ENCODE assay signal across 1 cellular context in the genomic region with DNA sequence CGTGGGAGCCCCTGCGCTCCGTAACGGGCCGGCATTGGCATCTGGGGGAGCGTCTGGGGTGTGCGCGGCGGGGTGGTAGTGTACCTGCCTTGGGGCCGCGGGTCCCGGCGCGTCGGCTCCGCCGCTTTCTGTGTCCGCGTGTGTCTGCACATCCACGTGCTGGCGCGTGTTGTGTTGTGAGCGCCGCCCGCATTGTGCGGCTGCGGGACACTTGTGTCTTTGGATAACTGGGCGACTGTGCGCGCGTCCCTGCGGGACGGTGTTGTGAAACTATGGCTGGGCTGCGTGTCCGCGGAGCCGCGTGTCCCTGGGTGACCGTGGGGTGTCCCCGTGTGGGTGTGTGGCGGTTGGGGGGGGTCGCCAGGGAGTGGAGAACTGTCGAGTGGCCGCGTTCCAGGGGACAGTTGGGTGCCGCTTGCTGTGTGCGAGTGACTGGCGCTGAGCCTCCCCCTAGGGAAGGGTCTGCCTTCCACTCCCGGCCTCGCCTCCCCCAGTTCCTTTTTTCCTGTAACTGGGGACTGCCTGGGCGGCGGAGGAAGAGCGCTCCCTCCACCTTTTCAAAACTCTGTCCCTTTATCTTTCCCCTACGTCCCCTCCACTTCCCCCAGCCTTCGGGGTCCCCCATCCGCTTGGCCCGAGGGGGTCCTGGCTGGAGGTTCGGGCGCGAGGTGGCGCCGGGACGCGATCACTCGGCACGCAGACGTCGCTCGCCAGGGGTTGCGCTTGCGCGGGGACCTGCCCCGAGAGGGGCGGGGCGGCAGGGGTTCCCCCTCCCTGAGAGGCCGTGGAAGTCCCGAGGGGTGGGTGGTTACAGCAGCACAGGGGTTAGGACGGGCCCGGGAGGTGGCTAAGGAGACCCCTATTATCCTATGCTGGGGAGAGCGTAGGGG.
TF ChIP-seq lines count a peak whose summit lies in the region.

No MANE protein-coding gene starts in this region.

TF ChIP-seq in HepG2, 621 proteins besides CTCF, POLR2A, EP300 and RAD21 (continued from another document and continues in another):
- TF ChIP-seq, protein P1, sequence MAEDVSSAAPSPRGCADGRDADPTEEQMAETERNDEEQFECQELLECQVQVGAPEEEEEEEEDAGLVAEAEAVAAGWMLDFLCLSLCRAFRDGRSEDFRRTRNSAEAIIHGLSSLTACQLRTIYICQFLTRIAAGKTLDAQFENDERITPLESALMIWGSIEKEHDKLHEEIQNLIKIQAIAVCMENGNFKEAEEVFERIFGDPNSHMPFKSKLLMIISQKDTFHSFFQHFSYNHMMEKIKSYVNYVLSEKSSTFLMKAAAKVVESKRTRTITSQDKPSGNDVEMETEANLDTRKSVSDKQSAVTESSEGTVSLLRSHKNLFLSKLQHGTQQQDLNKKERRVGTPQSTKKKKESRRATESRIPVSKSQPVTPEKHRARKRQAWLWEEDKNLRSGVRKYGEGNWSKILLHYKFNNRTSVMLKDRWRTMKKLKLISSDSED (CRISPR knock-in tag; IDR thresholded peaks at IDR 0.05), result no peak
- TF ChIP-seq, protein P2, sequence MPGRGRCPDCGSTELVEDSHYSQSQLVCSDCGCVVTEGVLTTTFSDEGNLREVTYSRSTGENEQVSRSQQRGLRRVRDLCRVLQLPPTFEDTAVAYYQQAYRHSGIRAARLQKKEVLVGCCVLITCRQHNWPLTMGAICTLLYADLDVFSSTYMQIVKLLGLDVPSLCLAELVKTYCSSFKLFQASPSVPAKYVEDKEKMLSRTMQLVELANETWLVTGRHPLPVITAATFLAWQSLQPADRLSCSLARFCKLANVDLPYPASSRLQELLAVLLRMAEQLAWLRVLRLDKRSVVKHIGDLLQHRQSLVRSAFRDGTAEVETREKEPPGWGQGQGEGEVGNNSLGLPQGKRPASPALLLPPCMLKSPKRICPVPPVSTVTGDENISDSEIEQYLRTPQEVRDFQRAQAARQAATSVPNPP (CRISPR knock-in tag; IDR thresholded peaks at IDR 0.05), result no peak
- TF ChIP-seq U2AF2 (IDR thresholded peaks at IDR 0.05; ENCODE audit: low read depth, low read length) (no peak), SMAD9 (CRISPR knock-in tag; IDR thresholded peaks at IDR 0.05) (no peak), ZFP36L2 (CRISPR knock-in tag; IDR thresholded peaks at IDR 0.05) (no peak), HNRNPH1 (optimal IDR thresholded peaks at IDR 0.05; ENCODE audit: low read depth, low read length) (no peak), ZBTB3 (CRISPR knock-in tag; IDR thresholded peaks at IDR 0.05; ENCODE audit: borderline replicate concordance, low read depth) (no peak), GPN1 (CRISPR knock-in tag; IDR thresholded peaks at IDR 0.05; ENCODE audit: borderline replicate concordance) (no peak), ZNF577 (CRISPR knock-in tag; IDR thresholded peaks at IDR 0.05; ENCODE audit: borderline replicate concordance, low read depth) (no peak), BRCA1 (CRISPR knock-in tag; IDR thresholded peaks at IDR 0.05) (no peak), NFKBIZ (CRISPR knock-in tag; IDR thresholded peaks at IDR 0.05) (no peak), ZNF652 (CRISPR knock-in tag; IDR thresholded peaks at IDR 0.05; ENCODE audit: borderline replicate concordance, low read depth) (no peak), FOSL2 (CRISPR knock-in tag; IDR thresholded peaks at IDR 0.05) (no peak; the same call in 1 of the 2 replicates), KLF12 (CRISPR knock-in tag; IDR thresholded peaks at IDR 0.05; ENCODE audit: borderline replicate concordance) (no peak), ZNF616 (CRISPR knock-in tag; IDR thresholded peaks at IDR 0.05; ENCODE audit: low read depth) (no peak), PRMT3 (CRISPR knock-in tag; IDR thresholded peaks at IDR 0.05; ENCODE audit: borderline replicate concordance, low read depth) (no peak), TBL1XR1 (IDR thresholded peaks at IDR 0.05; ENCODE audit: borderline replicate concordance, low read length, partially characterized antibody) (no peak), DNMT3B (CRISPR knock-in tag; conservative IDR thresholded peaks at IDR 0.05) (no peak), NONO (IDR thresholded peaks at IDR 0.05) (no peak), NONO (CRISPR knock-in tag; conservative IDR thresholded peaks at IDR 0.05) (no peak), ZNF274 (CRISPR knock-in tag; IDR thresholded peaks at IDR 0.05) (no peak; the same call in 1 of the 2 replicates), KLF16 (CRISPR knock-in tag; IDR thresholded peaks at IDR 0.05) (0 out of 4 replicates have a peak, but pooled peaks of 1 of the 2 experiments have one; percentile 41), STAT5B (CRISPR knock-in tag; IDR thresholded peaks at IDR 0.05) (no peak), TSC22D2 (CRISPR knock-in tag; IDR thresholded peaks at IDR 0.05; ENCODE audit: borderline replicate concordance) (no peak), ZNF563 (CRISPR knock-in tag; IDR thresholded peaks at IDR 0.05) (no peak; the same call in 1 of the 2 replicates), THAP11 (CRISPR knock-in tag; IDR thresholded peaks at IDR 0.05) (no peak), ZNF460 (CRISPR knock-in tag; IDR thresholded peaks at IDR 0.05; ENCODE audit: borderline replicate concordance) (no peak)
- TF ChIP-seq, protein P3, sequence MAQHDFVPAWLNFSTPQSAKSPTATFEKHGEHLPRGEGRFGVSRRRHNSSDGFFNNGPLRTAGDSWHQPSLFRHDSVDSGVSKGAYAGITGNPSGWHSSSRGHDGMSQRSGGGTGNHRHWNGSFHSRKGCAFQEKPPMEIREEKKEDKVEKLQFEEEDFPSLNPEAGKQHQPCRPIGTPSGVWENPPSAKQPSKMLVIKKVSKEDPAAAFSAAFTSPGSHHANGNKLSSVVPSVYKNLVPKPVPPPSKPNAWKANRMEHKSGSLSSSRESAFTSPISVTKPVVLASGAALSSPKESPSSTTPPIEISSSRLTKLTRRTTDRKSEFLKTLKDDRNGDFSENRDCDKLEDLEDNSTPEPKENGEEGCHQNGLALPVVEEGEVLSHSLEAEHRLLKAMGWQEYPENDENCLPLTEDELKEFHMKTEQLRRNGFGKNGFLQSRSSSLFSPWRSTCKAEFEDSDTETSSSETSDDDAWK (CRISPR knock-in tag; IDR thresholded peaks at IDR 0.05), result no peak
- TF ChIP-seq, protein P4, sequence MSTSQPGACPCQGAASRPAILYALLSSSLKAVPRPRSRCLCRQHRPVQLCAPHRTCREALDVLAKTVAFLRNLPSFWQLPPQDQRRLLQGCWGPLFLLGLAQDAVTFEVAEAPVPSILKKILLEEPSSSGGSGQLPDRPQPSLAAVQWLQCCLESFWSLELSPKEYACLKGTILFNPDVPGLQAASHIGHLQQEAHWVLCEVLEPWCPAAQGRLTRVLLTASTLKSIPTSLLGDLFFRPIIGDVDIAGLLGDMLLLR (CRISPR knock-in tag; IDR thresholded peaks at IDR 0.05), result peak; percentile 46; the same call in 1 of the 2 replicates
- TF ChIP-seq, protein P5, sequence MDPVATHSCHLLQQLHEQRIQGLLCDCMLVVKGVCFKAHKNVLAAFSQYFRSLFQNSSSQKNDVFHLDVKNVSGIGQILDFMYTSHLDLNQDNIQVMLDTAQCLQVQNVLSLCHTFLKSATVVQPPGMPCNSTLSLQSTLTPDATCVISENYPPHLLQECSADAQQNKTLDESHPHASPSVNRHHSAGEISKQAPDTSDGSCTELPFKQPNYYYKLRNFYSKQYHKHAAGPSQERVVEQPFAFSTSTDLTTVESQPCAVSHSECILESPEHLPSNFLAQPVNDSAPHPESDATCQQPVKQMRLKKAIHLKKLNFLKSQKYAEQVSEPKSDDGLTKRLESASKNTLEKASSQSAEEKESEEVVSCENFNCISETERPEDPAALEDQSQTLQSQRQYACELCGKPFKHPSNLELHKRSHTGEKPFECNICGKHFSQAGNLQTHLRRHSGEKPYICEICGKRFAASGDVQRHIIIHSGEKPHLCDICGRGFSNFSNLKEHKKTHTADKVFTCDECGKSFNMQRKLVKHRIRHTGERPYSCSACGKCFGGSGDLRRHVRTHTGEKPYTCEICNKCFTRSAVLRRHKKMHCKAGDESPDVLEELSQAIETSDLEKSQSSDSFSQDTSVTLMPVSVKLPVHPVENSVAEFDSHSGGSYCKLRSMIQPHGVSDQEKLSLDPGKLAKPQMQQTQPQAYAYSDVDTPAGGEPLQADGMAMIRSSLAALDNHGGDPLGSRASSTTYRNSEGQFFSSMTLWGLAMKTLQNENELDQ (CRISPR knock-in tag; IDR thresholded peaks at IDR 0.05; ENCODE audit: borderline replicate concordance), result no peak
- TF ChIP-seq, protein P6, sequence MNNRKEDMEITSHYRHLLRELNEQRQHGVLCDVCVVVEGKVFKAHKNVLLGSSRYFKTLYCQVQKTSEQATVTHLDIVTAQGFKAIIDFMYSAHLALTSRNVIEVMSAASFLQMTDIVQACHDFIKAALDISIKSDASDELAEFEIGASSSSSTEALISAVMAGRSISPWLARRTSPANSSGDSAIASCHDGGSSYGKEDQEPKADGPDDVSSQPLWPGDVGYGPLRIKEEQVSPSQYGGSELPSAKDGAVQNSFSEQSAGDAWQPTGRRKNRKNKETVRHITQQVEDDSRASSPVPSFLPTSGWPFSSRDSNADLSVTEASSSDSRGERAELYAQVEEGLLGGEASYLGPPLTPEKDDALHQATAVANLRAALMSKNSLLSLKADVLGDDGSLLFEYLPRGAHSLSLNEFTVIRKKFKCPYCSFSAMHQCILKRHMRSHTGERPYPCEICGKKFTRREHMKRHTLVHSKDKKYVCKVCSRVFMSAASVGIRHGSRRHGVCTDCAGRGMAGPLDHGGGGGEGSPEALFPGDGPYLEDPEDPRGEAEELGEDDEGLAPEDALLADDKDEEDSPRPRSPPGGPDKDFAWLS (CRISPR knock-in tag; IDR thresholded peaks at IDR 0.05; ENCODE audit: borderline replicate concordance), result no peak
- TF ChIP-seq, protein P7, sequence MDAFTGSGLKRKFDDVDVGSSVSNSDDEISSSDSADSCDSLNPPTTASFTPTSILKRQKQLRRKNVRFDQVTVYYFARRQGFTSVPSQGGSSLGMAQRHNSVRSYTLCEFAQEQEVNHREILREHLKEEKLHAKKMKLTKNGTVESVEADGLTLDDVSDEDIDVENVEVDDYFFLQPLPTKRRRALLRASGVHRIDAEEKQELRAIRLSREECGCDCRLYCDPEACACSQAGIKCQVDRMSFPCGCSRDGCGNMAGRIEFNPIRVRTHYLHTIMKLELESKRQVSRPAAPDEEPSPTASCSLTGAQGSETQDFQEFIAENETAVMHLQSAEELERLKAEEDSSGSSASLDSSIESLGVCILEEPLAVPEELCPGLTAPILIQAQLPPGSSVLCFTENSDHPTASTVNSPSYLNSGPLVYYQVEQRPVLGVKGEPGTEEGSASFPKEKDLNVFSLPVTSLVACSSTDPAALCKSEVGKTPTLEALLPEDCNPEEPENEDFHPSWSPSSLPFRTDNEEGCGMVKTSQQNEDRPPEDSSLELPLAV (CRISPR knock-in tag; conservative IDR thresholded peaks at IDR 0.05; ENCODE audit: low read depth), result no peak
- TF ChIP-seq, protein P8, sequence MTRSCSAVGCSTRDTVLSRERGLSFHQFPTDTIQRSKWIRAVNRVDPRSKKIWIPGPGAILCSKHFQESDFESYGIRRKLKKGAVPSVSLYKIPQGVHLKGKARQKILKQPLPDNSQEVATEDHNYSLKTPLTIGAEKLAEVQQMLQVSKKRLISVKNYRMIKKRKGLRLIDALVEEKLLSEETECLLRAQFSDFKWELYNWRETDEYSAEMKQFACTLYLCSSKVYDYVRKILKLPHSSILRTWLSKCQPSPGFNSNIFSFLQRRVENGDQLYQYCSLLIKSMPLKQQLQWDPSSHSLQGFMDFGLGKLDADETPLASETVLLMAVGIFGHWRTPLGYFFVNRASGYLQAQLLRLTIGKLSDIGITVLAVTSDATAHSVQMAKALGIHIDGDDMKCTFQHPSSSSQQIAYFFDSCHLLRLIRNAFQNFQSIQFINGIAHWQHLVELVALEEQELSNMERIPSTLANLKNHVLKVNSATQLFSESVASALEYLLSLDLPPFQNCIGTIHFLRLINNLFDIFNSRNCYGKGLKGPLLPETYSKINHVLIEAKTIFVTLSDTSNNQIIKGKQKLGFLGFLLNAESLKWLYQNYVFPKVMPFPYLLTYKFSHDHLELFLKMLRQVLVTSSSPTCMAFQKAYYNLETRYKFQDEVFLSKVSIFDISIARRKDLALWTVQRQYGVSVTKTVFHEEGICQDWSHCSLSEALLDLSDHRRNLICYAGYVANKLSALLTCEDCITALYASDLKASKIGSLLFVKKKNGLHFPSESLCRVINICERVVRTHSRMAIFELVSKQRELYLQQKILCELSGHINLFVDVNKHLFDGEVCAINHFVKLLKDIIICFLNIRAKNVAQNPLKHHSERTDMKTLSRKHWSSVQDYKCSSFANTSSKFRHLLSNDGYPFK (CRISPR knock-in tag; IDR thresholded peaks at IDR 0.05; ENCODE audit: borderline replicate concordance), result no peak
- TF ChIP-seq, protein P9, sequence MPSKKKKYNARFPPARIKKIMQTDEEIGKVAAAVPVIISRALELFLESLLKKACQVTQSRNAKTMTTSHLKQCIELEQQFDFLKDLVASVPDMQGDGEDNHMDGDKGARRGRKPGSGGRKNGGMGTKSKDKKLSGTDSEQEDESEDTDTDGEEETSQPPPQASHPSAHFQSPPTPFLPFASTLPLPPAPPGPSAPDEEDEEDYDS (CRISPR knock-in tag; IDR thresholded peaks at IDR 0.05), result no peak
- TF ChIP-seq, protein P10, sequence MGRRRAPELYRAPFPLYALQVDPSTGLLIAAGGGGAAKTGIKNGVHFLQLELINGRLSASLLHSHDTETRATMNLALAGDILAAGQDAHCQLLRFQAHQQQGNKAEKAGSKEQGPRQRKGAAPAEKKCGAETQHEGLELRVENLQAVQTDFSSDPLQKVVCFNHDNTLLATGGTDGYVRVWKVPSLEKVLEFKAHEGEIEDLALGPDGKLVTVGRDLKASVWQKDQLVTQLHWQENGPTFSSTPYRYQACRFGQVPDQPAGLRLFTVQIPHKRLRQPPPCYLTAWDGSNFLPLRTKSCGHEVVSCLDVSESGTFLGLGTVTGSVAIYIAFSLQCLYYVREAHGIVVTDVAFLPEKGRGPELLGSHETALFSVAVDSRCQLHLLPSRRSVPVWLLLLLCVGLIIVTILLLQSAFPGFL (CRISPR knock-in tag; IDR thresholded peaks at IDR 0.05), result no peak
- TF ChIP-seq, protein P11, sequence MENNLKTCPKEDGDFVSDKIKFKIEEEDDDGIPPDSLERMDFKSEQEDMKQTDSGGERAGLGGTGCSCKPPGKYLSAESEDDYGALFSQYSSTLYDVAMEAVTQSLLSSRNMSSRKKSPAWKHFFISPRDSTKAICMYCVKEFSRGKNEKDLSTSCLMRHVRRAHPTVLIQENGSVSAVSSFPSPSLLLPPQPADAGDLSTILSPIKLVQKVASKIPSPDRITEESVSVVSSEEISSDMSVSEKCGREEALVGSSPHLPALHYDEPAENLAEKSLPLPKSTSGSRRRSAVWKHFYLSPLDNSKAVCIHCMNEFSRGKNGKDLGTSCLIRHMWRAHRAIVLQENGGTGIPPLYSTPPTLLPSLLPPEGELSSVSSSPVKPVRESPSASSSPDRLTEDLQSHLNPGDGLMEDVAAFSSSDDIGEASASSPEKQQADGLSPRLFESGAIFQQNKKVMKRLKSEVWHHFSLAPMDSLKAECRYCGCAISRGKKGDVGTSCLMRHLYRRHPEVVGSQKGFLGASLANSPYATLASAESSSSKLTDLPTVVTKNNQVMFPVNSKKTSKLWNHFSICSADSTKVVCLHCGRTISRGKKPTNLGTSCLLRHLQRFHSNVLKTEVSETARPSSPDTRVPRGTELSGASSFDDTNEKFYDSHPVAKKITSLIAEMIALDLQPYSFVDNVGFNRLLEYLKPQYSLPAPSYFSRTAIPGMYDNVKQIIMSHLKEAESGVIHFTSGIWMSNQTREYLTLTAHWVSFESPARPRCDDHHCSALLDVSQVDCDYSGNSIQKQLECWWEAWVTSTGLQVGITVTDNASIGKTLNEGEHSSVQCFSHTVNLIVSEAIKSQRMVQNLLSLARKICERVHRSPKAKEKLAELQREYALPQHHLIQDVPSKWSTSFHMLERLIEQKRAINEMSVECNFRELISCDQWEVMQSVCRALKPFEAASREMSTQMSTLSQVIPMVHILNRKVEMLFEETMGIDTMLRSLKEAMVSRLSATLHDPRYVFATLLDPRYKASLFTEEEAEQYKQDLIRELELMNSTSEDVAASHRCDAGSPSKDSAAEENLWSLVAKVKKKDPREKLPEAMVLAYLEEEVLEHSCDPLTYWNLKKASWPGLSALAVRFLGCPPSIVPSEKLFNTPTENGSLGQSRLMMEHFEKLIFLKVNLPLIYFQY (CRISPR knock-in tag; IDR thresholded peaks at IDR 0.05; ENCODE audit: borderline replicate concordance), result no peak
